31 cellular contexts compared by ENCODE assay signal in genomic region chr9:137913771-137914767, GRCh38. TPM values are rescaled to one million over a fixed set of nuclear protein-coding genes. Genes with fewer than 3 reads are reported as not detected.
"Had no signal": no experiment of that assay in that cellular context is flagged by ENCODE, and none has a peak within 500 bp of the region (broad histone marks: within the 10 kb centered on the region; RNA-seq: fewer than 3 reads in every experiment).

No MANE protein-coding gene starts in this region.

- H3K4me3 ChIP-seq: left lung, lung, neural progenitor cell, pancreas, prostate gland, skin epidermis, spleen, suprapubic skin, thoracic aorta, tibial artery, uterus had no signal

- H3K4me1 ChIP-seq: left lung, neural progenitor cell, pancreas, prostate gland, spleen, suprapubic skin, uterus had no signal

- H3K27ac Mint-ChIP-seq: mesothelial cell of epicardium; natural killer cell; nephron progenitor cell; neural progenitor cell; stimulated activated effector memory CD8-positive, alpha-beta T cell treated with anti-CD3 and anti-CD28 coated beads, Interleukin-12 subunit alpha, Interleukin-12 subunit beta, amount 100 ng/mL, for 72 hours; stimulated activated naive CD8-positive, alpha-beta T cell treated with anti-CD3 and anti-CD28 coated beads, Interleukin-15, Interleukin-2, amounts not matched to agents 100 ng/mL and 50 ng/mL, for 24 hours had no signal

- H3K4me3 Mint-ChIP-seq: mesothelial cell of epicardium; naive B cell; natural killer cell; nephron progenitor cell; neural progenitor cell; stimulated activated effector memory CD8-positive, alpha-beta T cell treated with anti-CD3 and anti-CD28 coated beads, Interleukin-12 subunit alpha, Interleukin-12 subunit beta, amount 100 ng/mL, for 72 hours; stimulated activated naive CD8-positive, alpha-beta T cell treated with anti-CD3 and anti-CD28 coated beads, Interleukin-15, Interleukin-2, amounts not matched to agents 100 ng/mL and 50 ng/mL, for 24 hours had no signal

- H3K9me3 Mint-ChIP-seq: mesothelial cell of epicardium; naive B cell; natural killer cell; nephron progenitor cell; neural progenitor cell; stimulated activated effector memory CD8-positive, alpha-beta T cell treated with anti-CD3 and anti-CD28 coated beads, Interleukin-12 subunit alpha, Interleukin-12 subunit beta, amount 100 ng/mL, for 72 hours; stimulated activated naive CD8-positive, alpha-beta T cell treated with anti-CD3 and anti-CD28 coated beads, Interleukin-15, Interleukin-2, amounts not matched to agents 100 ng/mL and 50 ng/mL, for 24 hours had no signal

- H3K27me3 ChIP-seq: neural progenitor cell, pancreas, uterus had no signal

- H3K27ac ChIP-seq: left lung, neural progenitor cell, pancreas, prostate gland, skin epidermis, spleen, suprapubic skin, thoracic aorta, tibial artery, uterus had no signal

- H2AFZ ChIP-seq: neural progenitor cell had no signal

- H3K4me1 Mint-ChIP-seq: natural killer cell, neural progenitor cell had no signal

- H3K9ac ChIP-seq: neural progenitor cell had no signal

- DNase-seq: hippocampal formation; kidney; left colon; left lung; mesendoderm; naive B cell; natural killer cell; nephron progenitor cell; pancreas; posterior cingulate gyrus; retina; right cardiac atrium; spleen; stimulated activated CD4-positive, alpha-beta T cell treated with anti-CD3 and anti-CD28 coated beads, Interleukin-4, amount 100 ng/mL, for 24 hours; stimulated activated naive CD4-positive, alpha-beta T cell; tibial artery; trophoblast cell; uterus had no signal

- H3K9me3 ChIP-seq: left lung, pancreas, prostate gland, spleen, suprapubic skin, thoracic aorta, tibial artery, uterus had no signal

- H3K4me2 ChIP-seq: neural progenitor cell had no signal

- ATAC-seq: left colon; left lung; natural killer cell; pancreas; right cardiac atrium; sciatic nerve; stimulated activated effector memory CD8-positive, alpha-beta T cell treated with anti-CD3 and anti-CD28 coated beads, Interleukin-12 subunit alpha, Interleukin-12 subunit beta, amount 100 ng/mL, for 72 hours had no signal

- H3K36me3 Mint-ChIP-seq: mesothelial cell of epicardium; naive B cell; natural killer cell; stimulated activated effector memory CD8-positive, alpha-beta T cell treated with anti-CD3 and anti-CD28 coated beads, Interleukin-12 subunit alpha, Interleukin-12 subunit beta, amount 100 ng/mL, for 72 hours had no signal

- H3K36me3 ChIP-seq: left lung, neural progenitor cell, pancreas, prostate gland, spleen, suprapubic skin, thoracic aorta, tibial artery, uterus had no signal

RNA-seq across cellular contexts. Expression of gene CACNA1B, which starts 36.5 kb away (rescaled TPM):
- total RNA-seq: omental fat pad, subcutaneous adipose tissue had no signal
- polyA plus RNA-seq: liver had no signal
